In the genomic region with DNA sequence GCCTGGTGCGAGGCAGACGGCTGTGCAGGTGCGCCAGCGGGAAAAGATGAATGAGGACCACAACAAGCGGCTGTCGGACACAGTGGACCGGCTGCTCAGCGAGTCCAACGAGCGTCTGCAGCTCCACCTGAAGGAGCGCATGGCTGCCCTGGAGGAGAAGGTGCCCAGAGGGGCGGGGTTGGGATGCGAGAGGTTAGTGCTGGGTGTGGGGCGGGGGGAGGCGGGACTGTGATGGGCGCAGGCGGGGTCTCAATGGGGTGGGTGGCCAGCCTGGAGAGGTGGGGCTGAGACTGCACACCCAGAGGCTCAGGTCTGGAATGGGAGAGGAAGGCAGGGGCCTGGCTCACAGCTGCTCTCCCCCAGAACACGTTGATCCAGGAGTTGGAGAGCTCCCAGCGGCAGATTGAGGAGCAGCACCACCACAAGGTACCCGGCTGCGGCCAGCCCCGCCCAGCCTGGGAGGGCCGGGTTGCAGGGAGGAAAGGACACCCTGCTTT, we compare ENCODE assay signal across 20 cellular contexts. TPM values are rescaled to one million over a fixed set of nuclear protein-coding genes. Genes with fewer than 3 reads are reported as not detected.
DNase-seq lines count a peak whose midpoint lies in the region; ATAC-seq, FAIRE-seq and TF ChIP-seq lines count a peak whose summit lies in the region.
"Had no signal": no experiment of that assay in that cellular context is flagged by ENCODE, and none has a peak within 500 bp of the region (broad histone marks: within the 10 kb centered on the region; RNA-seq: fewer than 3 reads in every experiment).

No MANE protein-coding gene starts in this region.

- peak; percentile 94 for DNase-seq in DMS 273 (lab: John Stamatoyannopoulos, UW; ENCODE audit: unreplicated experiment)
- DNase-seq in Karpas-422 = peak; percentile 59
- peak; percentile 60 to 83 (median 78) for DNase-seq in K562 (ENCODE audit: extremely low read depth in 1 of 4, low spot score in 3 of 4)
- peak; percentile 10 for DNase-seq in HepG2 (ENCODE audit: low spot score)
- DNase-seq in uterus = no peak
- DNase-seq in HK-2 (ENCODE audit: unreplicated experiment) = no peak
- DNase-seq in activated CD4-positive, alpha-beta T cell treated with anti-CD3 and anti-CD28 coated beads for 1 hour = no peak
- DNase-seq: activated CD4-positive, alpha-beta memory T cell treated with anti-CD3 and anti-CD28 coated beads for 36 hours; activated effector memory CD4-positive, alpha-beta T cell treated with anti-CD3 and anti-CD28 coated beads, Interleukin-2, amount 50 U/mL, for 16 hours; BE2C; brain microvascular endothelial cell; HCEC 1CT; PC-9; stimulated activated CD4-positive, alpha-beta T cell treated with anti-CD3 and anti-CD28 coated beads, Interleukin-1b, Interleukin-23, amount 100 ng/mL, for 48 hours; stimulated activated naive B cell treated with anti-CD40 and anti-IgM and Interleukin-4, amounts not matched to agents 10 μg/mL and 1 μg/mL and 100 μg/mL, for 72 hours; T-helper 2 cell had no signal

- H3K9me1 ChIP-seq in K562 (ENCODE audit: control insufficient read depth, insufficient read depth, low read length) = peaks cover 2% of the 10 kb centered on the region

- H3K9me3 ChIP-seq in Karpas-422 (ENCODE audit: low read length) (no peaks in the 10 kb centered on the region), K562 (replicated peaks; ENCODE audit: control insufficient read depth, insufficient read depth, low read depth, low read length) (no peaks in the 10 kb centered on the region), HepG2 (ENCODE audit: low read length) (no peaks in the 10 kb centered on the region), uterus (no peaks in the 10 kb centered on the region)
- H3K9me3 ChIP-seq: BE2C had no signal

- H3K4me1 ChIP-seq in Karpas-422 (ENCODE audit: low read length) = no peaks in the 10 kb centered on the region
- peaks cover 0 to 24% of the 10 kb centered on the region in 2 experiments; a peak in 3 of 5 replicates for H3K4me1 ChIP-seq in K562 (replicated peaks in 1 of 2; ENCODE audit: control insufficient read depth in 2 of 2, insufficient read depth in 2 of 2, low read length in 2 of 2)
- H3K4me1 ChIP-seq in HepG2 (ENCODE audit: insufficient read depth, low read length) = no peaks in the 10 kb centered on the region
- H3K4me1 ChIP-seq in uterus = no peaks in the 10 kb centered on the region

- H3K4me2 ChIP-seq in Karpas-422 (ENCODE audit: low read depth, low read length, poor library complexity, severe bottlenecking) = no peak overlapping the region
- H3K4me2 ChIP-seq in K562 (ENCODE audit: insufficient read depth, low read length) = no peak overlapping the region
- H3K4me2 ChIP-seq in HepG2 (ENCODE audit: low read depth, low read length) = no peak overlapping the region
- H3K4me2 ChIP-seq: PC-9 had no signal

- ATAC-seq in K562 = peak; percentile 95
- ATAC-seq in HepG2 = peak; percentile 90
- ATAC-seq in HG03196 (IDR thresholded peaks at IDR 0.05; ENCODE audit: unreplicated experiment) = no peak
- ATAC-seq: stimulated activated naive B cell treated with anti-CD40 and anti-IgM and Interleukin-4, amounts not matched to agents 10 μg/mL and 1 μg/mL and 100 μg/mL, for 72 hours had no signal

- H2AFZ ChIP-seq in Karpas-422 (ENCODE audit: low read length) (no peak overlapping the region), K562 (ENCODE audit: low read depth, low read length) (no peak overlapping the region), HepG2 (ENCODE audit: low read length) (no peak overlapping the region)
- H2AFZ ChIP-seq: PC-9 had no signal

- H3K9ac ChIP-seq in Karpas-422 (ENCODE audit: low read length) (no peak overlapping the region), K562 (ENCODE audit: insufficient read depth in 1 of 2, low read depth in 2 of 2, low read length in 2 of 2) (no peak overlapping the region), HepG2 (ENCODE audit: insufficient read depth, low read depth, low read length) (no peak overlapping the region)

- H3K27me3 ChIP-seq in Karpas-422 (ENCODE audit: low read length) (no peaks in the 10 kb centered on the region), K562 (ENCODE audit: control insufficient read depth in 2 of 2, insufficient read depth in 2 of 2, low read length in 2 of 2) (peaks cover 79 to 94% of the 10 kb centered on the region in 2 experiments), HepG2 (ENCODE audit: control insufficient read depth in 1 of 2, insufficient read depth in 2 of 2, low read length in 2 of 2) (peaks cover 6 to 48% of the 10 kb centered on the region in 2 experiments), uterus (no peaks in the 10 kb centered on the region)
- H3K27me3 ChIP-seq: BE2C had no signal

- TF ChIP-seq RAD21 in K562 (CRISPR knock-in tag; conservative IDR thresholded peaks at IDR 0.05 in 1 of 2, IDR thresholded peaks at IDR 0.05 in 1 of 2) = no peak
- no peak for TF ChIP-seq RAD21 in HepG2 (CRISPR knock-in tag; IDR thresholded peaks at IDR 0.05)

- intact Hi-C loops in K562 (cut with micrococcal nuclease) = no loop called here
- intact Hi-C loops in HepG2 (cut with micrococcal nuclease; ENCODE audit: unreplicated experiment) = no loop called here
- intact Hi-C loops in uterus (cut with DNase I; ENCODE audit: low total_unique reads) = no loop called here

- FAIRE-seq in K562 (lab: Jason Lieb, UNC) (peak; percentile 79), HepG2 (lab: Jason Lieb, UNC) (no peak)
- FAIRE-seq: G401.6 had no signal

- 9% methylated on average over 19 of the region's 23 CpGs for WGBS in K562 (ENCODE audit: insufficient coverage, low coverage, missing lambda C conversion rate)
- WGBS in HepG2 (ENCODE audit: low lambda C conversion rate) = 72% methylated on average over 14 of the region's 23 CpGs

- TF ChIP-seq EP300 in K562 (IDR thresholded peaks at IDR 0.05; ENCODE audit: low read length) (no peak), HepG2 (IDR thresholded peaks at IDR 0.05; ENCODE audit: low read depth in 2 of 2, low read length in 2 of 2) (no peak), HepG2 (CRISPR knock-in tag; IDR thresholded peaks at IDR 0.05; ENCODE audit: borderline replicate concordance) (no peak)

- H3K4me3 ChIP-seq in Karpas-422 (ENCODE audit: low read length) (no peak overlapping the region), K562 (no peak overlapping the region), HepG2 (replicated peaks in 1 of 3; ENCODE audit: insufficient read depth in 1 of 3, low read depth in 2 of 3, low read length in 3 of 3) (no peak overlapping the region), uterus (no peak overlapping the region)
- H3K4me3 ChIP-seq: PC-9 had no signal

- H3K27ac ChIP-seq in Karpas-422 (ENCODE audit: low read length) (no peak overlapping the region), K562 (ENCODE audit: extremely low read depth, low read depth, low read length) (no peak overlapping the region), HepG2 (ENCODE audit: extremely low read length, insufficient read depth, low read length) (no peak overlapping the region), uterus (no peak overlapping the region)
- H3K27ac ChIP-seq: brain microvascular endothelial cell, PC-9 had no signal

- POLR2A ChIA-PET in K562 (lab: Yijun Ruan, JAX) (interaction anchor here (1.2 kb wide), 1 partner anchor 13 kb away, joined by 4 read pairs; no protein-coding TSS in a partner anchor), HepG2 (lab: Yijun Ruan, JAX) (no interaction called here)

- H3K79me2 ChIP-seq in Karpas-422 (ENCODE audit: low read length) = no peaks in the 10 kb centered on the region
- no peaks in the 10 kb centered on the region for H3K79me2 ChIP-seq in K562 (ENCODE audit: control insufficient read depth, insufficient read depth, low read length)
- H3K79me2 ChIP-seq in HepG2 (ENCODE audit: insufficient read depth, low read length) = no peaks in the 10 kb centered on the region

- CTCF ChIA-PET in K562 (lab: Yijun Ruan, JAX; ENCODE audit: low intra/inter-chr PET ratio) = no interaction called here
- CTCF ChIA-PET in HepG2 (lab: Yijun Ruan, JAX; ENCODE audit: low intra/inter-chr PET ratio, low total read pairs) = no interaction called here

- TF ChIP-seq CTCF in K562 (IDR thresholded peaks at IDR 0.05 in 2 of 3, conservative IDR thresholded peaks at IDR 0.05 in 1 of 3; ENCODE audit: insufficient read depth in 2 of 3, low read depth in 1 of 3, low read length in 3 of 3) (peak; percentile 22 to 44 (median 42); a peak in 3 of 6 replicates), HepG2 (CRISPR knock-in tag; IDR thresholded peaks at IDR 0.05) (no peak), uterus (IDR thresholded peaks at IDR 0.05) (no peak)

- H3K9me2 ChIP-seq in Karpas-422 (replicated peaks; ENCODE audit: insufficient read depth, low read length) = no peaks in the 10 kb centered on the region

- BruUV-seq in K562 (replicated peaks; lab: Mats Ljungman, UMichigan) (no TSS peak), HepG2 (replicated peaks; lab: Mats Ljungman, UMichigan) (no TSS peak)

- H3K36me3 ChIP-seq in Karpas-422 (ENCODE audit: insufficient read depth, low read length) (no peaks in the 10 kb centered on the region), K562 (ENCODE audit: control insufficient read depth, insufficient read depth, low read length) (no peaks in the 10 kb centered on the region), HepG2 (replicated peaks in 1 of 2; ENCODE audit: control insufficient read depth in 1 of 2, insufficient read depth in 2 of 2, low read length in 2 of 2) (no peaks in the 10 kb centered on the region), uterus (no peaks in the 10 kb centered on the region)
- H3K36me3 ChIP-seq: BE2C, brain microvascular endothelial cell had no signal

- TF ChIP-seq POLR2A in K562 (conservative IDR thresholded peaks at IDR 0.05) = no peak
- TF ChIP-seq POLR2A in HepG2 (IDR thresholded peaks at IDR 0.05; ENCODE audit: insufficient read depth in 1 of 2, low read depth in 2 of 2, low read length in 2 of 2) = no peak
- no peak for TF ChIP-seq POLR2A in uterus (IDR thresholded peaks at IDR 0.05)

- in situ Hi-C loops in K562 (cut with MboI) = no loop called here
- in situ Hi-C loops in HepG2 (cut with HindIII; ENCODE audit: extremely low pct_ligation_motif_present, low pct_unique_long_range_greater_than_20kb) = no loop called here

- no peaks in the 10 kb centered on the region for H4K20me1 ChIP-seq in Karpas-422 (ENCODE audit: insufficient read depth, low read depth, low read length)
- peaks cover 21% of the 10 kb centered on the region for H4K20me1 ChIP-seq in K562 (replicated peaks; ENCODE audit: control insufficient read depth, insufficient read depth, low read length)
- no peaks in the 10 kb centered on the region for H4K20me1 ChIP-seq in HepG2 (ENCODE audit: insufficient read depth, low read length)

RNA-seq across cellular contexts. Expression of a gene that starts 22.3 kb away (rescaled TPM):
- total RNA-seq in Karpas-422 (2014; rRNA removed; shearing (Covaris generic); ENCODE audit: low replicate concordance) = 0.04 TPM in 1 of 2 replicates, not detected in the other
- total RNA-seq in K562 (2011; cell fraction: chromatin; rRNA removed; ENCODE audit: low replicate concordance) = 88.7 and 176 TPM in 2 replicates
- 60.7 and 63.9 TPM in 2 replicates for total RNA-seq in K562 (2011; cell fraction: nucleolus; rRNA removed)
- 62.3 and 64.9 TPM in 2 replicates for total RNA-seq in K562 (2011; cell fraction: nucleoplasm; rRNA removed)
- total RNA-seq in K562 (2014; rRNA removed) (0.94 and 1.00 TPM in 2 replicates), K562 (2014; rRNA removed; fragmentation: Illumina TruSeq; extraction: Trizol) (0.22 and 0.36 TPM in 2 replicates), K562 (2015; rRNA removed; fragmentation: Illumina TruSeq; extraction: Trizol) (0.43 and 0.60 TPM in 2 replicates), K562 (2021) (1.9 and 2.0 TPM in 2 replicates), HepG2 (2016; rRNA removed; fragmentation: Illumina TruSeq; extraction: Trizol) (not detected in 2 replicates), uterus (1 to 10 TPM in 2 of 4 donors, under 1 TPM in 1, not detected in 1; 0.26 to 7.6 (median 6.5) TPM)
- polyA plus RNA-seq in K562 (2011; rRNA removed) (12.0 and 15.5 TPM in 2 replicates), K562 (2014; fragmentation: Illumina TruSeq; extraction: Trizol) (0.69 and 0.70 TPM in 2 replicates), K562 (2014; fragmentation: Nextera tagmentation; extraction: Ambion mirVana) (under 1 TPM; 0.07 to 0.08 TPM), K562 (2014; rRNA removed) (1.2 and 5.3 TPM in 2 replicates), HepG2 (2011; rRNA removed) (5.4 and 6.4 TPM in 2 replicates)
- 4.9 and 6.3 TPM in 2 replicates for polyA plus RNA-seq in K562 (2011; cell fraction: cytosol; rRNA removed)
- polyA plus RNA-seq in K562 (2011; cell fraction: nucleus; rRNA removed) = 133 and 139 TPM in 2 replicates
- polyA plus RNA-seq in K562 (2012) = 3.8 and 4.7 TPM in 2 replicates
- polyA minus RNA-seq in K562 (2011; rRNA and poly(A)+ RNA removed) = 5.5 and 9.7 TPM in 2 replicates
- polyA minus RNA-seq in K562 (2011; cell fraction: cytosol; rRNA and poly(A)+ RNA removed) = 5.2 and 6.8 TPM in 2 replicates
- polyA minus RNA-seq in K562 (2011; cell fraction: nucleus; rRNA and poly(A)+ RNA removed) = 32.0 and 45.5 TPM in 2 replicates
- total RNA-seq in HepG2 (2016; cell fraction: cytosol; rRNA removed; fragmentation: Illumina TruSeq; extraction: Trizol; ENCODE audit: low read depth) = not detected in 2 replicates
- total RNA-seq in HepG2 (2016; cell fraction: insoluble cytoplasmic fraction; rRNA removed; fragmentation: Illumina TruSeq; extraction: Trizol) = 0.15 TPM in 1 of 2 replicates, not detected in the other
- not detected in 2 replicates for total RNA-seq in HepG2 (2016; cell fraction: membrane; rRNA removed; fragmentation: Illumina TruSeq; extraction: Trizol)
- 0.12 TPM in 1 of 2 replicates, not detected in the other for total RNA-seq in HepG2 (2016; cell fraction: nucleus; rRNA removed; fragmentation: Illumina TruSeq; extraction: Trizol)
- 0.67 and 1.6 TPM in 2 replicates for polyA plus RNA-seq in HepG2 (2011; cell fraction: cytosol; rRNA removed)
- polyA plus RNA-seq in HepG2 (2011; cell fraction: nucleus; rRNA removed) = 76.9 and 115 TPM in 2 replicates
- 3.1 and 4.4 TPM in 2 replicates for polyA plus RNA-seq in HepG2 (2012)
- polyA plus RNA-seq in HepG2 (2016; cell fraction: cytosol; fragmentation: Illumina TruSeq; extraction: Trizol; ENCODE audit: low read depth) = not detected in 2 replicates
- not detected in 2 replicates for polyA plus RNA-seq in HepG2 (2016; cell fraction: insoluble cytoplasmic fraction; fragmentation: Illumina TruSeq; extraction: Trizol; ENCODE audit: low read depth)
- not detected in 2 replicates for polyA plus RNA-seq in HepG2 (2016; cell fraction: membrane; fragmentation: Illumina TruSeq; extraction: Trizol; ENCODE audit: low read depth)
- 0.07 and 0.44 TPM in 2 replicates for polyA plus RNA-seq in HepG2 (2016; cell fraction: nucleus; fragmentation: Illumina TruSeq; extraction: Trizol; ENCODE audit: insufficient read depth, low read depth)
- 0.72 and 10.8 TPM in 2 replicates for polyA minus RNA-seq in HepG2 (2011; rRNA and poly(A)+ RNA removed; ENCODE audit: low replicate concordance)
- 0.49 and 0.62 TPM in 2 replicates for polyA minus RNA-seq in HepG2 (2011; cell fraction: cytosol; rRNA and poly(A)+ RNA removed)
- 19.8 and 25.9 TPM in 2 replicates for polyA minus RNA-seq in HepG2 (2011; cell fraction: nucleus; rRNA and poly(A)+ RNA removed)

RNA-seq across cellular contexts. Expression of a gene that starts 37.2 kb away (rescaled TPM):
- total RNA-seq in Karpas-422 (2014; rRNA removed; shearing (Covaris generic); ENCODE audit: low replicate concordance) = not detected in 2 replicates
- not detected in 2 replicates for total RNA-seq in K562 (2011; cell fraction: chromatin; rRNA removed; ENCODE audit: low replicate concordance)
- not detected in 2 replicates for total RNA-seq in K562 (2011; cell fraction: nucleolus; rRNA removed)
- not detected in 2 replicates for total RNA-seq in K562 (2011; cell fraction: nucleoplasm; rRNA removed)
- total RNA-seq in K562 (2014; rRNA removed) (not detected in 2 replicates), K562 (2014; rRNA removed; fragmentation: Illumina TruSeq; extraction: Trizol) (not detected in 2 replicates), K562 (2015; rRNA removed; fragmentation: Illumina TruSeq; extraction: Trizol) (not detected in 2 replicates), K562 (2021) (not detected in 2 replicates), HepG2 (2016; rRNA removed; fragmentation: Illumina TruSeq; extraction: Trizol) (not detected in 2 replicates), uterus (not detected)
- polyA plus RNA-seq in K562 (2011; rRNA removed) (not detected in 2 replicates), K562 (2014; fragmentation: Illumina TruSeq; extraction: Trizol) (not detected in 2 replicates), K562 (2014; fragmentation: Nextera tagmentation; extraction: Ambion mirVana) (not detected), K562 (2014; rRNA removed) (not detected in 2 replicates), HepG2 (2011; rRNA removed) (not detected in 2 replicates)
- not detected in 2 replicates for polyA plus RNA-seq in K562 (2011; cell fraction: cytosol; rRNA removed)
- polyA plus RNA-seq in K562 (2011; cell fraction: nucleus; rRNA removed) = not detected in 2 replicates
- not detected in 2 replicates for polyA plus RNA-seq in K562 (2012)
- polyA minus RNA-seq in K562 (2011; rRNA and poly(A)+ RNA removed) = not detected in 2 replicates
- polyA minus RNA-seq in K562 (2011; cell fraction: cytosol; rRNA and poly(A)+ RNA removed) = not detected in 2 replicates
- polyA minus RNA-seq in K562 (2011; cell fraction: nucleus; rRNA and poly(A)+ RNA removed) = not detected in 2 replicates
- not detected in 2 replicates for total RNA-seq in HepG2 (2016; cell fraction: cytosol; rRNA removed; fragmentation: Illumina TruSeq; extraction: Trizol; ENCODE audit: low read depth)
- not detected in 2 replicates for total RNA-seq in HepG2 (2016; cell fraction: insoluble cytoplasmic fraction; rRNA removed; fragmentation: Illumina TruSeq; extraction: Trizol)
- total RNA-seq in HepG2 (2016; cell fraction: membrane; rRNA removed; fragmentation: Illumina TruSeq; extraction: Trizol) = not detected in 2 replicates
- not detected in 2 replicates for total RNA-seq in HepG2 (2016; cell fraction: nucleus; rRNA removed; fragmentation: Illumina TruSeq; extraction: Trizol)
- polyA plus RNA-seq in HepG2 (2011; cell fraction: cytosol; rRNA removed) = not detected in 2 replicates
- polyA plus RNA-seq in HepG2 (2011; cell fraction: nucleus; rRNA removed) = not detected in 2 replicates
- polyA plus RNA-seq in HepG2 (2012) = not detected in 2 replicates
- polyA plus RNA-seq in HepG2 (2016; cell fraction: cytosol; fragmentation: Illumina TruSeq; extraction: Trizol; ENCODE audit: low read depth) = not detected in 2 replicates
- not detected in 2 replicates for polyA plus RNA-seq in HepG2 (2016; cell fraction: insoluble cytoplasmic fraction; fragmentation: Illumina TruSeq; extraction: Trizol; ENCODE audit: low read depth)
- polyA plus RNA-seq in HepG2 (2016; cell fraction: membrane; fragmentation: Illumina TruSeq; extraction: Trizol; ENCODE audit: low read depth) = not detected in 2 replicates
- polyA plus RNA-seq in HepG2 (2016; cell fraction: nucleus; fragmentation: Illumina TruSeq; extraction: Trizol; ENCODE audit: insufficient read depth, low read depth) = not detected in 2 replicates
- polyA minus RNA-seq in HepG2 (2011; rRNA and poly(A)+ RNA removed; ENCODE audit: low replicate concordance) = not detected in 2 replicates
- polyA minus RNA-seq in HepG2 (2011; cell fraction: cytosol; rRNA and poly(A)+ RNA removed) = not detected in 2 replicates
- not detected in 2 replicates for polyA minus RNA-seq in HepG2 (2011; cell fraction: nucleus; rRNA and poly(A)+ RNA removed)
- total RNA-seq: activated CD4-positive, alpha-beta memory T cell treated with anti-CD3 and anti-CD28 coated beads for 36 hours; epithelial cell of proximal tubule; PC-9; pulmonary artery endothelial cell had no signal

RNA-seq across cellular contexts. Expression of a gene that starts 41.4 kb away (rescaled TPM):
- total RNA-seq in Karpas-422 (2014; rRNA removed; shearing (Covaris generic); ENCODE audit: low replicate concordance) = 65.3 and 81.0 TPM in 2 replicates
- total RNA-seq in K562 (2011; cell fraction: chromatin; rRNA removed; ENCODE audit: low replicate concordance) = 131 and 149 TPM in 2 replicates
- total RNA-seq in K562 (2011; cell fraction: nucleolus; rRNA removed) = 80.0 and 91.2 TPM in 2 replicates
- total RNA-seq in K562 (2011; cell fraction: nucleoplasm; rRNA removed) = 117 and 162 TPM in 2 replicates
- total RNA-seq in K562 (2014; rRNA removed) (119 and 136 TPM in 2 replicates), K562 (2014; rRNA removed; fragmentation: Illumina TruSeq; extraction: Trizol) (127 and 136 TPM in 2 replicates), K562 (2015; rRNA removed; fragmentation: Illumina TruSeq; extraction: Trizol) (114 TPM in 2 replicates), K562 (2021) (124 and 143 TPM in 2 replicates), HepG2 (2016; rRNA removed; fragmentation: Illumina TruSeq; extraction: Trizol) (82.0 and 85.4 TPM in 2 replicates), uterus (100 to 1,000 TPM in 1 of 4 donors, 10 to 100 TPM in 3; 25.9 to 109 (median 68.1) TPM)
- polyA plus RNA-seq in K562 (2011; rRNA removed) (166 and 180 TPM in 2 replicates), K562 (2014; fragmentation: Illumina TruSeq; extraction: Trizol) (144 and 190 TPM in 2 replicates), K562 (2014; fragmentation: Nextera tagmentation; extraction: Ambion mirVana) (10 to 100 TPM; 23.4 to 31.8 TPM), K562 (2014; rRNA removed) (124 and 139 TPM in 2 replicates), HepG2 (2011; rRNA removed) (56.2 and 59.7 TPM in 2 replicates)
- 195 and 277 TPM in 2 replicates for polyA plus RNA-seq in K562 (2011; cell fraction: cytosol; rRNA removed)
- polyA plus RNA-seq in K562 (2011; cell fraction: nucleus; rRNA removed) = 226 and 265 TPM in 2 replicates
- 81.2 and 82.1 TPM in 2 replicates for polyA plus RNA-seq in K562 (2012)
- polyA minus RNA-seq in K562 (2011; rRNA and poly(A)+ RNA removed) = 195 and 208 TPM in 2 replicates
- 63.5 and 86.2 TPM in 2 replicates for polyA minus RNA-seq in K562 (2011; cell fraction: cytosol; rRNA and poly(A)+ RNA removed)
- polyA minus RNA-seq in K562 (2011; cell fraction: nucleus; rRNA and poly(A)+ RNA removed) = 54.9 and 85.7 TPM in 2 replicates
- 117 and 147 TPM in 2 replicates for total RNA-seq in HepG2 (2016; cell fraction: cytosol; rRNA removed; fragmentation: Illumina TruSeq; extraction: Trizol; ENCODE audit: low read depth)
- total RNA-seq in HepG2 (2016; cell fraction: insoluble cytoplasmic fraction; rRNA removed; fragmentation: Illumina TruSeq; extraction: Trizol) = 82.0 and 82.7 TPM in 2 replicates
- total RNA-seq in HepG2 (2016; cell fraction: membrane; rRNA removed; fragmentation: Illumina TruSeq; extraction: Trizol) = 214 and 215 TPM in 2 replicates
- total RNA-seq in HepG2 (2016; cell fraction: nucleus; rRNA removed; fragmentation: Illumina TruSeq; extraction: Trizol) = 59.5 and 61.7 TPM in 2 replicates
- polyA plus RNA-seq in HepG2 (2011; cell fraction: cytosol; rRNA removed) = 65.4 and 69.6 TPM in 2 replicates
- 86.6 and 92.4 TPM in 2 replicates for polyA plus RNA-seq in HepG2 (2011; cell fraction: nucleus; rRNA removed)
- 28.1 and 30.6 TPM in 2 replicates for polyA plus RNA-seq in HepG2 (2012)
- 140 and 156 TPM in 2 replicates for polyA plus RNA-seq in HepG2 (2016; cell fraction: cytosol; fragmentation: Illumina TruSeq; extraction: Trizol; ENCODE audit: low read depth)
- 69.4 and 76.0 TPM in 2 replicates for polyA plus RNA-seq in HepG2 (2016; cell fraction: insoluble cytoplasmic fraction; fragmentation: Illumina TruSeq; extraction: Trizol; ENCODE audit: low read depth)
- polyA plus RNA-seq in HepG2 (2016; cell fraction: membrane; fragmentation: Illumina TruSeq; extraction: Trizol; ENCODE audit: low read depth) = 186 and 191 TPM in 2 replicates
- 82.0 and 83.2 TPM in 2 replicates for polyA plus RNA-seq in HepG2 (2016; cell fraction: nucleus; fragmentation: Illumina TruSeq; extraction: Trizol; ENCODE audit: insufficient read depth, low read depth)
- 142 and 277 TPM in 2 replicates for polyA minus RNA-seq in HepG2 (2011; rRNA and poly(A)+ RNA removed; ENCODE audit: low replicate concordance)
- 22.9 and 28.1 TPM in 2 replicates for polyA minus RNA-seq in HepG2 (2011; cell fraction: cytosol; rRNA and poly(A)+ RNA removed)
- polyA minus RNA-seq in HepG2 (2011; cell fraction: nucleus; rRNA and poly(A)+ RNA removed) = 96.7 and 106 TPM in 2 replicates

Comparison
In these comparisons a context has a peak if more than half of its experiments do, and no peak if none do; other contexts are left out.
1. DNase-seq: peak in DMS 273 (single experiment), Karpas-422 (single experiment), K562 (4 of 4) and HepG2 (single experiment); none in uterus (0 of 2), HK-2 (single experiment) and activated CD4-positive, alpha-beta T cell treated with anti-CD3 and anti-CD28 coated beads for 1 hour (single experiment).
2. CTCF ChIP-seq: peak in K562 (3 of 3); none in HepG2 (single experiment) and uterus (0 of 4).